In genomic region chr13:113588394-113589111, GRCh38 we compare ENCODE assay signal across 13 cellular contexts. TPM values are rescaled to one million over a fixed set of nuclear protein-coding genes. Genes with fewer than 3 reads are reported as not detected.
DNase-seq lines count a peak whose midpoint lies in the region; ATAC-seq lines count a peak whose summit lies in the region.
"Had no signal": no experiment of that assay in that cellular context is flagged by ENCODE, and none has a peak within 500 bp of the region (broad histone marks: within the 10 kb centered on the region; RNA-seq: fewer than 3 reads in every experiment).

No MANE protein-coding gene starts in this region.

- CTCF ChIA-PET in activated CD8-positive, alpha-beta memory T cell treated with anti-CD3 and anti-CD28 coated beads, Interleukin-2, amount 10 ng/mL, durations not matched to agents 7 days and 5 days (lab: Charles Lee) = no interaction called here

- peaks cover 32 to 61% of the 10 kb centered on the region in 2 donors for H3K36me3 Mint-ChIP-seq in activated naive CD4-positive, alpha-beta T cell treated with anti-CD3 and anti-CD28 coated beads, Interleukin-2, amount 50 U/mL, for 72 hours
- peaks cover 59% of the 10 kb centered on the region for H3K36me3 Mint-ChIP-seq in activated CD8-positive, alpha-beta memory T cell treated with anti-CD3 and anti-CD28 coated beads, Interleukin-2, amount 10 ng/mL, durations not matched to agents 7 days and 5 days
- H3K36me3 Mint-ChIP-seq in immature natural killer cell = peaks cover 0 to 7% (median 6%) of the 10 kb centered on the region in 3 donors

- peak in 1 of 2 donors; percentile 40 for DNase-seq in activated naive CD4-positive, alpha-beta T cell treated with anti-CD3 and anti-CD28 coated beads, Interleukin-2, amount 50 U/mL, for 72 hours (ENCODE audit: low spot score in 2 of 2)
- no peak for DNase-seq in activated naive CD4-positive, alpha-beta T cell treated with Interleukin-2 at 50 U/mL for 16 hours
- peak; percentile 39 for DNase-seq in activated CD8-positive, alpha-beta memory T cell treated with anti-CD3 and anti-CD28 coated beads, Interleukin-2, amount 10 ng/mL, durations not matched to agents 7 days and 5 days
- peak; percentile 72 to 73 (median 73) for DNase-seq in immature natural killer cell
- peak; percentile 9 for DNase-seq in ureter (ENCODE audit: low spot score)
- no peak for DNase-seq in HuH-7.5 (ENCODE audit: low spot score)
- no peak for DNase-seq in NOMO-1 (lab: John Stamatoyannopoulos, UW; ENCODE audit: unreplicated experiment in 2 of 2)
- no peak for DNase-seq in NCI-H2227 treated with DMSO at 0.1 percent for 48 hours (lab: John Stamatoyannopoulos, UW)
- DNase-seq: DMS 273 treated with DMSO at 0.1 percent for 48 hours, NCI-H1417, NCI-H510A, nephron progenitor cell had no signal

- H3K4me3 Mint-ChIP-seq in activated CD8-positive, alpha-beta memory T cell treated with anti-CD3 and anti-CD28 coated beads, Interleukin-2, amount 10 ng/mL, durations not matched to agents 7 days and 5 days = peak overlapping the region; percentile 4
- H3K4me3 Mint-ChIP-seq in immature natural killer cell = peak overlapping the region; percentile 4 to 58 (median 30)
- H3K4me3 Mint-ChIP-seq: dendritic cell treated with granulocyte-macrophage colony-stimulating factor and Interleukin-4, amounts not matched to agents 40 ng/mL and 50 ng/mL, for 4 days; nephron progenitor cell had no signal

- ATAC-seq in activated naive CD4-positive, alpha-beta T cell treated with anti-CD3 and anti-CD28 coated beads, Interleukin-2, amount 50 U/mL, for 72 hours = no peak
- no peak for ATAC-seq in activated CD8-positive, alpha-beta memory T cell treated with anti-CD3 and anti-CD28 coated beads, Interleukin-2, amount 10 ng/mL, durations not matched to agents 7 days and 5 days

- H3K27me3 Mint-ChIP-seq in activated CD8-positive, alpha-beta memory T cell treated with anti-CD3 and anti-CD28 coated beads, Interleukin-2, amount 10 ng/mL, durations not matched to agents 7 days and 5 days = no peaks in the 10 kb centered on the region
- peaks cover 7 to 26% (median 14%) of the 10 kb centered on the region in 3 donors for H3K27me3 Mint-ChIP-seq in immature natural killer cell (ENCODE audit: low read depth in 3 of 3)
- H3K27me3 Mint-ChIP-seq: dendritic cell treated with granulocyte-macrophage colony-stimulating factor and Interleukin-4, amounts not matched to agents 40 ng/mL and 50 ng/mL, for 4 days had no signal

- no peaks in the 10 kb centered on the region for H3K9me3 Mint-ChIP-seq in activated naive CD4-positive, alpha-beta T cell treated with anti-CD3 and anti-CD28 coated beads, Interleukin-2, amount 50 U/mL, for 72 hours
- peaks cover 4% of the 10 kb centered on the region for H3K9me3 Mint-ChIP-seq in activated CD8-positive, alpha-beta memory T cell treated with anti-CD3 and anti-CD28 coated beads, Interleukin-2, amount 10 ng/mL, durations not matched to agents 7 days and 5 days (ENCODE audit: low read depth)
- no peaks in the 10 kb centered on the region for H3K9me3 Mint-ChIP-seq in immature natural killer cell
- H3K9me3 Mint-ChIP-seq: dendritic cell treated with granulocyte-macrophage colony-stimulating factor and Interleukin-4, amounts not matched to agents 40 ng/mL and 50 ng/mL, for 4 days had no signal

- H3K27ac Mint-ChIP-seq in activated naive CD4-positive, alpha-beta T cell treated with anti-CD3 and anti-CD28 coated beads, Interleukin-2, amount 50 U/mL, for 72 hours = peak overlapping the region; percentile 3 to 7
- H3K27ac Mint-ChIP-seq in activated CD8-positive, alpha-beta memory T cell treated with anti-CD3 and anti-CD28 coated beads, Interleukin-2, amount 10 ng/mL, durations not matched to agents 7 days and 5 days = peak overlapping the region; percentile 12
- H3K27ac Mint-ChIP-seq in immature natural killer cell = peak overlapping the region; percentile 22 to 92 (median 70)
- H3K27ac Mint-ChIP-seq: dendritic cell treated with granulocyte-macrophage colony-stimulating factor and Interleukin-4, amounts not matched to agents 40 ng/mL and 50 ng/mL, for 4 days; nephron progenitor cell had no signal

- peaks cover 40% of the 10 kb centered on the region for H3K4me1 Mint-ChIP-seq in activated CD8-positive, alpha-beta memory T cell treated with anti-CD3 and anti-CD28 coated beads, Interleukin-2, amount 10 ng/mL, durations not matched to agents 7 days and 5 days
- H3K4me1 Mint-ChIP-seq in immature natural killer cell = peaks cover 50 to 56% of the 10 kb centered on the region in 2 donors

RNA-seq across cellular contexts. Expression of gene TFDP1, which starts 4.0 kb away (rescaled TPM):
- 100 to 1,000 TPM in 1 of 2 donors, 10 to 100 TPM in 1; 95.1 to 173 TPM for total RNA-seq in activated naive CD4-positive, alpha-beta T cell treated with anti-CD3 and anti-CD28 coated beads, Interleukin-2, amount 50 U/mL, for 72 hours
- 100 to 1,000 TPM; 168 to 175 TPM for total RNA-seq in activated CD8-positive, alpha-beta memory T cell treated with anti-CD3 and anti-CD28 coated beads, Interleukin-2, amount 10 ng/mL, durations not matched to agents 7 days and 5 days
- polyA plus RNA-seq in immature natural killer cell = 10 to 100 TPM; 25.2 to 39.3 (median 33.7) TPM
- 54.9 TPM for total RNA-seq in ureter

Comparison
In these comparisons a context has a peak if more than half of its experiments do, and no peak if none do; other contexts are left out.
1. DNase-seq: peak in activated CD8-positive, alpha-beta memory T cell treated with anti-CD3 and anti-CD28 coated beads, Interleukin-2, amount 10 ng/mL, durations not matched to agents 7 days and 5 days (single experiment), immature natural killer cell (3 of 3) and ureter (single experiment); none in activated naive CD4-positive, alpha-beta T cell treated with Interleukin-2 at 50 U/mL for 16 hours (single experiment), HuH-7.5 (single experiment), NOMO-1 (0 of 2) and NCI-H2227 treated with DMSO at 0.1 percent for 48 hours (single experiment).
2. H3K27ac Mint-ChIP-seq: peak in every context shown above with its lines; median percentile 70 in immature natural killer cell; 12 in activated CD8-positive, alpha-beta memory T cell treated with anti-CD3 and anti-CD28 coated beads, Interleukin-2, amount 10 ng/mL, durations not matched to agents 7 days and 5 days; 5 in activated naive CD4-positive, alpha-beta T cell treated with anti-CD3 and anti-CD28 coated beads, Interleukin-2, amount 50 U/mL, for 72 hours.